In genomic region chr10:1049425-1049958, GRCh38 we compare ENCODE assay signal across 9 cellular contexts. TPM values are rescaled to one million over a fixed set of nuclear protein-coding genes. Genes with fewer than 3 reads are reported as not detected.
A peak's percentile ranks its signal among the peaks of the same experiment; 100 is the strongest.
DNase-seq lines count a peak whose midpoint lies in the region; TF ChIP-seq lines count a peak whose summit lies in the region.
"Had no signal": no experiment of that assay in that cellular context is flagged by ENCODE, and none has a peak within 500 bp of the region (broad histone marks: within the 10 kb centered on the region; RNA-seq: fewer than 3 reads in every experiment).

No MANE protein-coding gene starts in this region.

- H3K4me1 Mint-ChIP-seq in Caco-2 (ENCODE audit: low read depth, unreplicated experiment), result peaks cover 26% of the 10 kb centered on the region
- peaks cover 66% of the 10 kb centered on the region for H3K4me1 Mint-ChIP-seq in neural crest cell

- H3K9ac ChIP-seq in duodenal mucosa (ENCODE audit: low read depth in 1 of 2, low read length in 2 of 2), result peak overlapping the region; percentile 84 to 91

- H3K27ac Mint-ChIP-seq in Caco-2 (ENCODE audit: unreplicated experiment) (peak overlapping the region; percentile 96), neural crest cell (ENCODE audit: unreplicated experiment) (peak overlapping the region; percentile 98)

- H3K4me3 Mint-ChIP-seq in Caco-2 (ENCODE audit: unreplicated experiment) (peak overlapping the region; percentile 99), neural crest cell (peak overlapping the region; percentile 99)

- no TSS peak for BruUV-seq in Caco-2 (replicated peaks; lab: Mats Ljungman, UMichigan)

- TF ChIP-seq CTCF in Caco-2 (IDR thresholded peaks at IDR 0.05; ENCODE audit: insufficient read depth in 1 of 2, low read depth in 1 of 2, low read length in 1 of 2, severe bottlenecking in 1 of 2, unreplicated experiment in 1 of 2), result no peak
- TF ChIP-seq CTCF in neural crest cell (conservative IDR thresholded peaks at IDR 0.05), result no peak

- H3K4me3 ChIP-seq in Caco-2 (ENCODE audit: low read depth, low read length), result peak overlapping the region; percentile 80
- H3K4me3 ChIP-seq in MG63, result peak overlapping the region; percentile 91
- peak overlapping the region; percentile 97 to 98 for H3K4me3 ChIP-seq in duodenal mucosa (ENCODE audit: low read depth in 1 of 2, low read length in 2 of 2)

- H3K9me3 Mint-ChIP-seq in Caco-2 (ENCODE audit: unreplicated experiment) (no peaks in the 10 kb centered on the region), neural crest cell (no peaks in the 10 kb centered on the region)

- H3K4me1 ChIP-seq in Caco-2 (peaks cover 13% of the 10 kb centered on the region; the same call in 1 of the 2 replicates), duodenal mucosa (ENCODE audit: control insufficient read depth in 1 of 2, insufficient read depth in 2 of 2, low read length in 2 of 2) (peaks cover 23 to 35% of the 10 kb centered on the region in 2 donors)

- peaks cover 3% of the 10 kb centered on the region; the same call in 1 of the 2 replicates for H3K36me3 ChIP-seq in Caco-2 (ENCODE audit: control insufficient read depth, insufficient read depth, low read length)
- H3K36me3 ChIP-seq in MG63, result peaks cover 17% of the 10 kb centered on the region
- H3K36me3 ChIP-seq in duodenal mucosa (ENCODE audit: control insufficient read depth in 1 of 2, insufficient read depth in 2 of 2, low read length in 2 of 2), result peaks cover 5 to 11% of the 10 kb centered on the region in 2 donors

- CTCF ChIA-PET in Caco-2 (lab: Charles Lee), result interaction anchor here (0.6 to 1.5 kb wide), 5 partner anchors 10 to 242 kb away, joined by 3 to 7 read pairs (median 3); no protein-coding TSS in a partner anchor

- intact Hi-C loops in Caco-2 (cut with micrococcal nuclease; ENCODE audit: unreplicated experiment), result loop anchor here (1.0 to 2.0 kb wide), 3 partner anchors 25 to 119 kb away; no protein-coding TSS in a partner anchor
- intact Hi-C loops in posterior vena cava (cut with DNase I), result no loop called here

- POLR2A ChIA-PET in Caco-2 (lab: Charles Lee), result interaction anchor here (0.6 to 3.5 kb wide), 25 partner anchors 11 to 503 kb away, joined by 3 to 73 read pairs (median 4); partner anchors contain the start of genes GTPBP4 and LARP4B

- H3K27ac ChIP-seq in duodenal mucosa (ENCODE audit: low read depth, low read length), result peak overlapping the region; percentile 100

- H3K27me3 Mint-ChIP-seq in Caco-2 (ENCODE audit: insufficient read depth, unreplicated experiment) (no peaks in the 10 kb centered on the region), neural crest cell (ENCODE audit: low read depth) (peaks cover 2% of the 10 kb centered on the region)

- H3K36me3 Mint-ChIP-seq in Caco-2 (ENCODE audit: insufficient read depth, unreplicated experiment), result peaks cover 88% of the 10 kb centered on the region
- peaks cover 19% of the 10 kb centered on the region for H3K36me3 Mint-ChIP-seq in neural crest cell (ENCODE audit: low read depth)

- H3K9me3 ChIP-seq in Caco-2 (no peaks in the 10 kb centered on the region), MG63 (no peaks in the 10 kb centered on the region), duodenal mucosa (ENCODE audit: control insufficient read depth in 1 of 2, low read length in 2 of 2) (no peaks in the 10 kb centered on the region)

- DNase-seq in Caco-2, result no peak
- no peak for DNase-seq in MG63
- DNase-seq in neural crest cell (ENCODE audit: low read depth, low spot score), result no peak
- no peak for DNase-seq in AG08396 (ENCODE audit: low spot score)
- no peak for DNase-seq in SIG-M5 treated with dmso at 0.1 percent for 504 hours (lab: John Stamatoyannopoulos, UW; ENCODE audit: unreplicated experiment)
- DNase-seq in stimulated activated CD4-positive, alpha-beta T cell treated with anti-CD3 and anti-CD28 coated beads, Interleukin-4, amount 100 ng/mL, for 4 hours, result no peak
- DNase-seq in posterior vena cava (ENCODE audit: low spot score), result no peak

- H3K27me3 ChIP-seq in Caco-2 (replicated peaks; ENCODE audit: control insufficient read depth, insufficient read depth, low read length) (no peaks in the 10 kb centered on the region), MG63 (no peaks in the 10 kb centered on the region), duodenal mucosa (ENCODE audit: control insufficient read depth in 1 of 2, insufficient read depth in 2 of 2, low read length in 2 of 2) (no peaks in the 10 kb centered on the region)

RNA-seq across cellular contexts. Expression of gene IDI1, which starts 0.6 kb away (rescaled TPM):
- total RNA-seq in Caco-2 (2022) (121 and 133 TPM in 2 replicates), neural crest cell (110 and 114 TPM in 2 replicates), posterior vena cava (10 to 100 TPM; 24.1 to 26.5 TPM)
- 53.1 and 96.2 TPM in 2 replicates for total RNA-seq in MG63 (2014; rRNA removed; shearing (Covaris generic); ENCODE audit: low replicate concordance)

RNA-seq across cellular contexts. Expression of gene WDR37, which starts 6.7 kb away (rescaled TPM):
- total RNA-seq in Caco-2 (2022), result 20.6 and 22.9 TPM in 2 replicates
- 5.3 and 6.3 TPM in 2 replicates for total RNA-seq in MG63 (2014; rRNA removed; shearing (Covaris generic); ENCODE audit: low replicate concordance)
- 19.3 and 19.5 TPM in 2 replicates for total RNA-seq in neural crest cell
- total RNA-seq in posterior vena cava, result 10 to 100 TPM; 16.6 to 16.9 TPM

RNA-seq across cellular contexts. Expression of gene IDI2, which starts 23.8 kb away (rescaled TPM):
- total RNA-seq in Caco-2 (2022), result not detected in 2 replicates
- total RNA-seq in MG63 (2014; rRNA removed; shearing (Covaris generic); ENCODE audit: low replicate concordance), result not detected in 2 replicates
- total RNA-seq in neural crest cell, result not detected in 2 replicates
- not detected for total RNA-seq in posterior vena cava
- total RNA-seq: HT1080 had no signal
